ENCODE assay signal across 31 cellular contexts in the genomic region with DNA sequence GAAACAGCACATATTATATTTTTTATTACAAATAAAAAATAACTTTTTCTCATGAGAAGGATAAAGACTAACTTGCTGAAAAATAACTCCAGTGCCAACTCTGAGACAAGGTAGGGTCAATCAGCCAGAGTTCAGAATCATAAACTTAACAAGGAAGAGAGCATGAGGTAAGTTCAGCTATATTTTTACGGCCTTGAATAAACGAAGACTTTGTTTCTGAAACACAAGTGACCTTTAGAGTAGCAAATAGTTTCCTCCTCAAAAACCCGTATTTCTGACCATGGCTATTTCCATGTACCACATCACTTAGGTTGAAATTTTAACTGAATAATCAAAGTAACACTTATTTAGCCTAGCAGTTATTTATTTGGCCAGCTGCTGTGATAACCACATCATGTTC. TPM values are rescaled to one million over a fixed set of nuclear protein-coding genes. Genes with fewer than 3 reads are reported as not detected.
"Had no signal": no experiment of that assay in that cellular context is flagged by ENCODE, and none has a peak within 500 bp of the region (broad histone marks: within the 10 kb centered on the region; RNA-seq: fewer than 3 reads in every experiment).

No MANE protein-coding gene starts in this region.

- FAIRE-seq: TTC549 had no signal

- H3K27me3 ChIP-seq: ascending aorta, cardiac muscle cell, MG63, Peyer's patch had no signal

- H3K9me3 Mint-ChIP-seq: activated CD4-positive, alpha-beta T cell treated with anti-CD3 and anti-CD28 coated beads, Interleukin-2, amount 10 ng/mL, durations not matched to agents 24 days and 14 days; activated CD8-positive, alpha-beta T cell treated with anti-CD3 and anti-CD28 coated beads for 36 hours; activated naive CD8-positive, alpha-beta T cell treated with anti-CD3 and anti-CD28 coated beads, Interleukin-2, amount 10 ng/mL, durations not matched to agents 7 days and 5 days; activated T-cell treated with anti-CD3 and anti-CD28 coated beads, Interleukin-2, amount 50 U/mL, for 72 hours; activated T-helper 17 cell treated with anti-CD3 and anti-CD28 coated beads, Interleukin-2, amount 50 U/mL, for 72 hours; central memory CD8-positive, alpha-beta T cell; T-helper 1 cell treated with Interleukin-12 subunit alpha and Interleukin-12 subunit beta and Interleukin-4 antibody, amounts not matched to agents 30 μg/mL and 1 μg/mL, for 36 hours; T-helper 2 cell treated with Interferon-gamma antibody and Interleukin-4, amounts not matched to agents 5 μg/mL and 100 μg/mL, for 36 hours had no signal

- DNase-seq: activated CD4-positive, alpha-beta T cell treated with anti-CD3 and anti-CD28 coated beads, Interleukin-2, amount 10 ng/mL, durations not matched to agents 24 days and 14 days; activated CD4-positive, alpha-beta T cell treated with anti-CD3 and anti-CD28 coated beads, Interleukin-2, amount 50 U/mL, for 4 hours; activated CD8-positive, alpha-beta T cell treated with anti-CD3 and anti-CD28 coated beads for 36 hours; activated effector memory CD4-positive, alpha-beta T cell treated with anti-CD3 and anti-CD28 coated beads, Interleukin-2, amount 50 U/mL, for 16 hours; activated naive CD4-positive, alpha-beta T cell; activated naive CD4-positive, alpha-beta T cell treated with anti-CD3 and anti-CD28 coated beads, Interleukin-2, amount 50 U/mL, for 16 hours; activated naive CD8-positive, alpha-beta T cell treated with anti-CD3 and anti-CD28 coated beads, Interleukin-2, amount 10 ng/mL, durations not matched to agents 7 days and 5 days; activated T-cell treated with anti-CD3 and anti-CD28 coated beads, Interleukin-2, amount 50 U/mL, for 1 hour; activated T-cell treated with anti-CD3 and anti-CD28 coated beads, Interleukin-2, amount 50 U/mL, for 72 hours; amygdala; Karpas-422; MG63; NCI-H1048; NCI-H1105 treated with DMSO at 0.1 percent for 48 hours; NCI-H1436; NCI-H1694; NCI-H1930; NCI-H345; NCI-H524 treated with DMSO at 0.1 percent for 48 hours; PC-3; Peyer's patch had no signal

- H3K9me3 ChIP-seq: ascending aorta, MG63, Peyer's patch had no signal

- H3K36me3 Mint-ChIP-seq: activated naive CD8-positive, alpha-beta T cell treated with anti-CD3 and anti-CD28 coated beads, Interleukin-2, amount 10 ng/mL, durations not matched to agents 7 days and 5 days had no signal

- H3K36me3 ChIP-seq: ascending aorta, cardiac muscle cell, MG63, Peyer's patch had no signal

- ATAC-seq: activated CD8-positive, alpha-beta T cell treated with anti-CD3 and anti-CD28 coated beads for 36 hours; activated T-cell treated with anti-CD3 and anti-CD28 coated beads, Interleukin-2, amount 50 U/mL, for 72 hours; activated T-helper 17 cell treated with anti-CD3 and anti-CD28 coated beads, Interleukin-2, amount 50 U/mL, for 72 hours; PC-3; Right ventricle myocardium inferior had no signal

- H3K4me3 ChIP-seq: ascending aorta, cardiac muscle cell, MG63, Peyer's patch, SK-N-MC had no signal

- H3K27ac Mint-ChIP-seq: activated CD4-positive, alpha-beta T cell treated with anti-CD3 and anti-CD28 coated beads, Interleukin-2, amount 10 ng/mL, durations not matched to agents 24 days and 14 days; activated CD8-positive, alpha-beta T cell treated with anti-CD3 and anti-CD28 coated beads for 36 hours; activated naive CD8-positive, alpha-beta T cell treated with anti-CD3 and anti-CD28 coated beads, Interleukin-2, amount 10 ng/mL, durations not matched to agents 7 days and 5 days; activated T-cell treated with anti-CD3 and anti-CD28 coated beads, Interleukin-2, amount 50 U/mL, for 72 hours; activated T-helper 17 cell treated with anti-CD3 and anti-CD28 coated beads, Interleukin-2, amount 50 U/mL, for 72 hours; T-helper 1 cell treated with Interleukin-12 subunit alpha and Interleukin-12 subunit beta and Interleukin-4 antibody, amounts not matched to agents 30 μg/mL and 1 μg/mL, for 36 hours; T-helper 2 cell treated with Interferon-gamma antibody and Interleukin-4, amounts not matched to agents 5 μg/mL and 100 μg/mL, for 36 hours had no signal

- H3K27ac ChIP-seq: ascending aorta, cardiac muscle cell, Peyer's patch, RWPE1, SK-N-MC had no signal

- H3K4me1 ChIP-seq: ascending aorta, Peyer's patch had no signal

RNA-seq across cellular contexts. Expression of gene PRDM5, which starts 45.5 kb away (rescaled TPM):
- total RNA-seq: activated CD4-positive, alpha-beta T cell treated with anti-CD3 and anti-CD28 coated beads, Interleukin-2, amount 10 ng/mL, durations not matched to agents 24 days and 14 days had no signal
